25 cellular contexts compared by ENCODE assay signal in genomic region chr20:12837646-12838045, GRCh38.
"Had no signal": no experiment of that assay in that cellular context is flagged by ENCODE, and none has a peak within 500 bp of the region (broad histone marks: within the 10 kb centered on the region; RNA-seq: fewer than 3 reads in every experiment).

No MANE protein-coding gene starts in this region.

- ATAC-seq: esophagus mucosa; gastrocnemius medialis; left colon; left ventricle myocardium superior; mucosa of descending colon; natural killer cell treated with Interleukin-12 subunit alpha and Interleukin-12 subunit beta and Interleukin-15 and Interleukin-18, amount 100 ng/mL, for 72 hours; sciatic nerve; stimulated activated naive CD8-positive, alpha-beta T cell treated with anti-CD3 and anti-CD28 coated beads, Interleukin-15, amount 100 ng/mL, for 72 hours had no signal

- DNase-seq: dorsolateral prefrontal cortex; effector CD4-positive, alpha-beta T cell; foreskin fibroblast; gastrocnemius medialis; kidney; left colon; left ventricle myocardium superior; lower lobe of right lung; mucosa of descending colon; naive B cell; stimulated activated CD4-positive, alpha-beta T cell treated with anti-CD3 and anti-CD28 coated beads, Interleukin-12 subunit alpha, Interleukin-12 subunit beta, amount 100 ng/mL, for 4 hours; stimulated activated CD4-positive, alpha-beta T cell treated with anti-CD3 and anti-CD28 coated beads, Interleukin-1b, Interleukin-23, amount 100 ng/mL, for 48 hours; stimulated activated CD4-positive, alpha-beta T cell treated with anti-CD3 and anti-CD28 coated beads, Interleukin-4, amount 100 ng/mL, for 1 hour; stimulated activated CD8-positive, alpha-beta memory T cell treated with anti-CD3 and anti-CD28 coated beads, Interleukin-4, amount 100 ng/mL, for 48 hours; stimulated activated naive CD4-positive, alpha-beta T cell; stimulated activated naive CD8-positive, alpha-beta T cell treated with anti-CD3 and anti-CD28 coated beads, Interleukin-15, amount 100 ng/mL, for 72 hours; thyroid gland had no signal

- H3K79me2 ChIP-seq: parathyroid adenoma had no signal

- H3K4me1 ChIP-seq: gastrocnemius medialis, lower lobe of right lung, parathyroid adenoma, right atrium auricular region, thyroid gland had no signal

- H3K4me2 ChIP-seq: smooth muscle cell had no signal

- H3K4me3 ChIP-seq: dorsolateral prefrontal cortex, gastrocnemius medialis, lower lobe of right lung, mucosa of descending colon, right atrium auricular region, smooth muscle cell, thyroid gland had no signal

- H3K27ac ChIP-seq: dorsolateral prefrontal cortex, epithelial cell of prostate, gastrocnemius medialis, lower lobe of right lung, neutrophil, parathyroid adenoma, right atrium auricular region, thyroid gland had no signal

- H3K27me3 ChIP-seq: gastrocnemius medialis, neutrophil, right atrium auricular region, thyroid gland had no signal

- H2AFZ ChIP-seq: parathyroid adenoma had no signal

- H3K36me3 ChIP-seq: gastrocnemius medialis, lower lobe of right lung, neutrophil, right atrium auricular region, thyroid gland had no signal

- H3K9me3 ChIP-seq: gastrocnemius medialis, lower lobe of right lung, mucosa of descending colon, neutrophil, right atrium auricular region, thyroid gland had no signal
